ENCODE assay signal across 15 cellular contexts in genomic region chr17:71760062-71760720, GRCh38.
A peak's percentile ranks its signal among the peaks of the same experiment; 100 is the strongest.
DNase-seq lines count a peak whose midpoint lies in the region; ATAC-seq and TF ChIP-seq lines count a peak whose summit lies in the region.
"Had no signal": no experiment of that assay in that cellular context is flagged by ENCODE, and none has a peak within 500 bp of the region (broad histone marks: within the 10 kb centered on the region; RNA-seq: fewer than 3 reads in every experiment).

No MANE protein-coding gene starts in this region.

- H3F3A ChIP-seq in neural progenitor cell (ENCODE audit: low read depth) = no peaks in the 10 kb centered on the region

- no peaks in the 10 kb centered on the region for H3K9me3 Mint-ChIP-seq in neural progenitor cell
- H3K9me3 Mint-ChIP-seq: nephron had no signal

- WGBS in upper lobe of left lung, 2 donors = 60 to 68% methylated on average over 6 of the region's 6 CpGs

- DNase-seq in EL = peak; percentile 49
- DNase-seq in astrocyte of the cerebellum (ENCODE audit: low read depth) = peak; percentile 54
- DNase-seq in neural progenitor cell (ENCODE audit: low spot score) = no peak
- no peak for DNase-seq in NCI-H345 (lab: John Stamatoyannopoulos, UW)
- DNase-seq in upper lobe of left lung = no peak
- DNase-seq in activated effector memory CD4-positive, alpha-beta T cell treated with anti-CD3 and anti-CD28 coated beads, Interleukin-2, amount 50 U/mL, for 16 hours = no peak
- DNase-seq: activated CD8-positive, alpha-beta T cell treated with anti-CD3 and anti-CD28 coated beads, Interleukin-2, amount 10 ng/mL, durations not matched to agents 7 days and 5 days; activated gamma-delta T cell treated with Interleukin-2 at 50 U/mL for 16 hours; MV-4-11; NCI-H2227 treated with DMSO at 0.1 percent for 48 hours had no signal

- no peak for ATAC-seq in GM21360 (IDR thresholded peaks at IDR 0.05; ENCODE audit: unreplicated experiment)
- no peak for ATAC-seq in upper lobe of left lung (ENCODE audit: low FRiP score in 2 of 2)
- ATAC-seq: activated CD8-positive, alpha-beta T cell treated with anti-CD3 and anti-CD28 coated beads, Interleukin-2, amount 10 ng/mL, durations not matched to agents 7 days and 5 days had no signal

- TF ChIP-seq CTCF in KMS-11 (conservative IDR thresholded peaks at IDR 0.05; ENCODE audit: low read depth, low read length) = peak; percentile 27; the same call in 1 of the 2 replicates
- TF ChIP-seq CTCF in astrocyte of the cerebellum (IDR thresholded peaks at IDR 0.05; ENCODE audit: low read depth, low read length, missing control alignments) = peak; percentile 31
- TF ChIP-seq CTCF in neural progenitor cell (IDR thresholded peaks at IDR 0.05) = peak; percentile 16
- TF ChIP-seq CTCF in upper lobe of left lung (IDR thresholded peaks at IDR 0.05) = no peak

- H3K4me2 ChIP-seq in KMS-11 (peak overlapping the region; percentile 63), neural progenitor cell (no peak overlapping the region)

- H3K9me3 ChIP-seq in neural progenitor cell (ENCODE audit: low read depth) (no peaks in the 10 kb centered on the region), upper lobe of left lung (no peaks in the 10 kb centered on the region)
- H3K9me3 ChIP-seq: Caco-2 had no signal

- H3K9ac ChIP-seq in KMS-11 = peak overlapping the region; percentile 3; the same call in 1 of the 2 replicates
- H3K9ac ChIP-seq in neural progenitor cell = no peak overlapping the region

- H3K79me2 ChIP-seq in KMS-11 (ENCODE audit: insufficient read depth, low read depth) (no peaks in the 10 kb centered on the region), neural progenitor cell (ENCODE audit: low read depth) (no peaks in the 10 kb centered on the region)

- H3K27ac Mint-ChIP-seq in neural progenitor cell = no peak overlapping the region
- H3K27ac Mint-ChIP-seq: activated CD8-positive, alpha-beta T cell treated with anti-CD3 and anti-CD28 coated beads, Interleukin-2, amount 10 ng/mL, durations not matched to agents 7 days and 5 days had no signal

- H3K27ac ChIP-seq in KMS-11 (peak overlapping the region; percentile 69), neural progenitor cell (no peak overlapping the region), upper lobe of left lung (no peak overlapping the region)
- H3K27ac ChIP-seq: skin epidermis had no signal

- H3K36me3 Mint-ChIP-seq in neural progenitor cell = no peaks in the 10 kb centered on the region

- TF ChIP-seq POLR2A in upper lobe of left lung (IDR thresholded peaks at IDR 0.05) = no peak

- in situ Hi-C loops in astrocyte of the cerebellum (cut with HindIII; ENCODE audit: low sequenced_read_pairs) = no loop called here

- H3K27me3 ChIP-seq in KMS-11 (ENCODE audit: insufficient read depth, low read depth) = no peaks in the 10 kb centered on the region
- H3K27me3 ChIP-seq in neural progenitor cell = no peaks in the 10 kb centered on the region
- no peaks in the 10 kb centered on the region for H3K27me3 ChIP-seq in upper lobe of left lung

- H4K20me1 ChIP-seq in KMS-11 (ENCODE audit: insufficient read depth) = no peaks in the 10 kb centered on the region
- H4K20me1 ChIP-seq in neural progenitor cell (ENCODE audit: low read depth) = no peaks in the 10 kb centered on the region

- H3K27me3 Mint-ChIP-seq in neural progenitor cell (ENCODE audit: insufficient read depth, low read depth) = no peaks in the 10 kb centered on the region

- no peak for TF ChIP-seq EP300 in upper lobe of left lung (IDR thresholded peaks at IDR 0.05)

- no peak overlapping the region for H3K4me3 Mint-ChIP-seq in neural progenitor cell
- H3K4me3 Mint-ChIP-seq: activated CD8-positive, alpha-beta T cell treated with anti-CD3 and anti-CD28 coated beads, Interleukin-2, amount 10 ng/mL, durations not matched to agents 7 days and 5 days; nephron had no signal

- H3K36me3 ChIP-seq in KMS-11 (ENCODE audit: insufficient read depth) = no peaks in the 10 kb centered on the region
- H3K36me3 ChIP-seq in neural progenitor cell = no peaks in the 10 kb centered on the region
- no peaks in the 10 kb centered on the region for H3K36me3 ChIP-seq in upper lobe of left lung

- H3K4me1 Mint-ChIP-seq in neural progenitor cell = no peaks in the 10 kb centered on the region

- H3K4me3 ChIP-seq in KMS-11 (IDR thresholded peaks at IDR 0.05; ENCODE audit: insufficient read depth, low read depth, low read length) (no peak overlapping the region), astrocyte of the cerebellum (ENCODE audit: low read depth, low read length) (no peak overlapping the region), neural progenitor cell (no peak overlapping the region), upper lobe of left lung (no peak overlapping the region)
- H3K4me3 ChIP-seq: skin epidermis had no signal

- H2AFZ ChIP-seq in KMS-11 (ENCODE audit: low read depth) (no peak overlapping the region), neural progenitor cell (replicated peaks) (no peak overlapping the region)

- H3K4me1 ChIP-seq in KMS-11 (ENCODE audit: low read depth, poor library complexity, severe bottlenecking) (peaks cover 58% of the 10 kb centered on the region), neural progenitor cell (no peaks in the 10 kb centered on the region), upper lobe of left lung (no peaks in the 10 kb centered on the region)
- H3K4me1 ChIP-seq: Caco-2 had no signal

Comparison
In these comparisons a context has a peak if more than half of its experiments do, and no peak if none do; other contexts are left out.
1. DNase-seq: peak in EL (single experiment) and astrocyte of the cerebellum (single experiment); none in neural progenitor cell (single experiment), NCI-H345 (single experiment), upper lobe of left lung (0 of 2) and activated effector memory CD4-positive, alpha-beta T cell treated with anti-CD3 and anti-CD28 coated beads, Interleukin-2, amount 50 U/mL, for 16 hours (single experiment).
2. CTCF ChIP-seq: peak in KMS-11 (single experiment), astrocyte of the cerebellum (single experiment) and neural progenitor cell (single experiment); none in upper lobe of left lung (0 of 6).